Comparison of ENCODE assay signal across 7 cellular contexts in genomic region chr12:110698171-110698902, GRCh38. TPM values are rescaled to one million over a fixed set of nuclear protein-coding genes. Genes with fewer than 3 reads are reported as not detected.
DNase-seq lines count a peak whose midpoint lies in the region; ATAC-seq, FAIRE-seq and TF ChIP-seq lines count a peak whose summit lies in the region.

No MANE protein-coding gene starts in this region.

- H3K9me3 ChIP-seq in left lung = no peaks in the 10 kb centered on the region

- peak; percentile 45 to 82 for TF ChIP-seq CTCF in left lung (IDR thresholded peaks at IDR 0.05)

- H3K4me3 ChIP-seq in left lung = peak overlapping the region in 1 of 2 donors; percentile 23

- intact Hi-C loops in left lung (cut with DNase I) = no loop called here

- H3K36me3 ChIP-seq in left lung = no peaks in the 10 kb centered on the region

- DNase-seq in GM12892 (ENCODE audit: insufficient read length) = peak; percentile 66
- DNase-seq in NCI-H2029 (lab: John Stamatoyannopoulos, UW) = peak; percentile 58
- peak; percentile 54 for DNase-seq in activated CD4-positive, CD25-positive, alpha-beta regulatory T cell treated with anti-CD3 and anti-CD28 coated beads, Interleukin-2, amount 50 U/mL, for 16 hours (ENCODE audit: low read depth, low spot score)
- peak; percentile 73 for DNase-seq in central memory CD4-positive, alpha-beta T cell
- DNase-seq in left lung = peak; percentile 85 to 92
- peak; percentile 68 for DNase-seq in stimulated activated CD4-positive, alpha-beta T cell treated with anti-CD3 and anti-CD28 coated beads, Interleukin-4, amount 100 ng/mL, for 1 hour

- H3K27ac ChIP-seq in left lung = peak overlapping the region in 1 of 2 donors; percentile 71

- FAIRE-seq in GM12892 (lab: Jason Lieb, UNC) = peak; percentile 97

- TF ChIP-seq POLR2A in GM12892 (IDR thresholded peaks at IDR 0.05; ENCODE audit: low read depth, low read length) = no peak

- no peaks in the 10 kb centered on the region for H3K27me3 ChIP-seq in left lung

- H3K4me1 ChIP-seq in left lung = peaks cover 5 to 45% of the 10 kb centered on the region in 2 donors

- ATAC-seq in HG02763 (IDR thresholded peaks at IDR 0.05; ENCODE audit: unreplicated experiment) = peak; percentile 68
- ATAC-seq in left lung = peak; percentile 90

RNA-seq across cellular contexts. Expression of gene HVCN1, which starts 9.4 kb away (rescaled TPM):
- polyA plus RNA-seq in GM12892 (2012; ENCODE audit: missing spikeins) = 108 TPM
- 10 to 100 TPM; 10.7 to 12.4 TPM for total RNA-seq in left lung

RNA-seq across cellular contexts. Expression of gene PPP1CC, which starts 44.4 kb away (rescaled TPM):
- 193 TPM for polyA plus RNA-seq in GM12892 (2012; ENCODE audit: missing spikeins)
- 100 to 1,000 TPM in 1 of 2 donors, 10 to 100 TPM in 1; 86.8 to 104 TPM for total RNA-seq in left lung
